ENCODE assay signal across 1 cellular context in genomic region chr13:29676941-29677452, GRCh38.
TF ChIP-seq lines count a peak whose summit lies in the region.

No MANE protein-coding gene starts in this region.

TF ChIP-seq in H1, 55 proteins besides CTCF, POLR2A, EP300 and RAD21:
- TF ChIP-seq MAX (IDR thresholded peaks at IDR 0.05) (no peak), MAFK (IDR thresholded peaks at IDR 0.05; ENCODE audit: low read depth, low read length) (no peak), SP2 (IDR thresholded peaks at IDR 0.05; ENCODE audit: low read length) (no peak), SAP30 (IDR thresholded peaks at IDR 0.05; ENCODE audit: insufficient read depth, insufficient replicate concordance, low read length) (no peak), CBX5 (IDR thresholded peaks at IDR 0.05; ENCODE audit: low read depth, low read length) (no peak), HDAC2 (IDR thresholded peaks at IDR 0.05; ENCODE audit: borderline replicate concordance in 1 of 2, low read depth in 2 of 2, low read length in 2 of 2) (no peak), ZNF274 (IDR thresholded peaks at IDR 0.05; ENCODE audit: borderline replicate concordance, extremely low read depth, low read length) (no peak), GABPA (IDR thresholded peaks at IDR 0.05; ENCODE audit: borderline replicate concordance, insufficient read depth, low read length) (no peak), EZH2 (IDR thresholded peaks at IDR 0.05; ENCODE audit: low read depth, low read length, severe bottlenecking) (no peak), TAF1 (IDR thresholded peaks at IDR 0.05; ENCODE audit: low read depth, low read length) (no peak)
TF ChIP-seq in H1: peak in this region for 0.
